In the genomic region with DNA sequence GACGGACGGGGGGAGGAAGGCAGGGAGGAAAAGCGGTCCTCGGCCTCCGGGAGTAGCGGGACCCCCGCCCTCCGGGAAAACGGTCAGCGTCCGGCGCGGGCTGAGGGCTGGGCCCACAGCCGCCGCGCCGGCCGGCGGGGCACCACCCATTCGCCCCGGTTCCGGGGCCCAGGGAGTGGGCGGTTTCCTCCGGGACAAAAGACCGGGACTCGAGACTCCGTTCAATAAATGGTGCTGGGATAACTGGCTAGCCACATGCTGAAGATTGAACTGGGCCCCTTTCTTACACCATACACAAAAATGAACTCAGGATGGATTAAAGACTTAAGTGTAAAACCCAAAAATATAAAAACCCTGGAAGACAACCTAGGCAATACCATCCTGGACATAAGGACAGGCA, we compare ENCODE assay signal across 11 cellular contexts. TPM values are rescaled to one million over a fixed set of nuclear protein-coding genes. Genes with fewer than 3 reads are reported as not detected.
"Had no signal": no experiment of that assay in that cellular context is flagged by ENCODE, and none has a peak within 500 bp of the region (broad histone marks: within the 10 kb centered on the region; RNA-seq: fewer than 3 reads in every experiment).

No MANE protein-coding gene starts in this region.

RNA-seq across cellular contexts. Expression of a gene that starts 28.8 kb away (rescaled TPM):
- total RNA-seq: OCI-LY7, PC-3, PC-9, Peyer's patch, Right ventricle myocardium inferior, Right ventricle myocardium superior, RPMI7951, SJCRH30, SJSA1, SK-MEL-5 had no signal
- polyA plus RNA-seq: SK-N-SH had no signal
